In the genomic region with DNA sequence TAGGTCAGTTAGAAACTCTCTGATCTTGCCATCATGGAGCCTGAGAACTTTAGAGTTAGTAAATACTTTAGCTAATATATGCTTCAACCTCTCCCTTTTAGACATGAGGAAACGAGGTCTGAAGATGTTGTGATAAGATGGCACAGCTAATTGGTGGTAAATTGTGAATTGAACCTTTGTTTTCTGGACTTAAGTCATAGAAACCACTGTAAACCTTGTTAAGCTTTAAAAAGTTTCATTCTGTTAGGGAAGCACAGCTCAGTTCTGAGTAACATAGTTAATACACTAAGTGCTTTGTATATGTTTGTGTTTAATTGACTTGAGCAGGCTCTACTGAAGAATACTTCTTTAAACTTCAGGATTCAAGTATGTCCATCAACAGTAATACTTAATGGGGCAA, we compare ENCODE assay signal across 1 cellular context.
TF ChIP-seq lines count a peak whose summit lies in the region.

No MANE protein-coding gene starts in this region.

TF ChIP-seq in GM12878, 131 proteins besides CTCF, POLR2A, EP300 and RAD21 (continued from another document):
- TF ChIP-seq PKNOX1 (IDR thresholded peaks at IDR 0.05) (0 out of 2 replicates have a peak, but pooled peaks have one; percentile 17), ZNF687 (IDR thresholded peaks at IDR 0.05) (0 out of 2 replicates have a peak, but pooled peaks have one; percentile 22), MEF2A (IDR thresholded peaks at IDR 0.05; ENCODE audit: insufficient read depth, low read depth, low read length) (no peak), RUNX3 (IDR thresholded peaks at IDR 0.05; ENCODE audit: low read length) (peak; percentile 32; the same call in 1 of the 2 replicates), RELB (IDR thresholded peaks at IDR 0.05; ENCODE audit: low read depth) (no peak), SMAD5 (IDR thresholded peaks at IDR 0.05; ENCODE audit: low read depth) (no peak), SIN3A (IDR thresholded peaks at IDR 0.05; ENCODE audit: low read depth, low read length) (no peak), ASH2L (IDR thresholded peaks at IDR 0.05; ENCODE audit: borderline replicate concordance, low read depth) (no peak), MTA2 (IDR thresholded peaks at IDR 0.05; ENCODE audit: low read depth) (peak; percentile 96), BMI1 (IDR thresholded peaks at IDR 0.05; ENCODE audit: borderline replicate concordance) (0 out of 2 replicates have a peak, but pooled peaks have one; percentile 14), KLF5 (IDR thresholded peaks at IDR 0.05; ENCODE audit: partially characterized antibody) (no peak), BCL11A (IDR thresholded peaks at IDR 0.05; ENCODE audit: low read depth, low read length) (peak; percentile 71; the same call in 1 of the 2 replicates)
